ENCODE assay signal across 1 cellular context in genomic region chr14:104040539-104040938, GRCh38.
TF ChIP-seq lines count a peak whose summit lies in the region.

No MANE protein-coding gene starts in this region.

TF ChIP-seq in WTC11, 78 proteins besides CTCF, POLR2A, EP300 and RAD21 (continued from another document):
- no peak for TF ChIP-seq HMGXB4 (CRISPR knock-in tag; IDR thresholded peaks at IDR 0.05)
- TF ChIP-seq PREB (CRISPR knock-in tag; IDR thresholded peaks at IDR 0.05; ENCODE audit: borderline replicate concordance): no peak
- TF ChIP-seq RORB (CRISPR knock-in tag; IDR thresholded peaks at IDR 0.05): no peak
- no peak for TF ChIP-seq JAZF1 (CRISPR knock-in tag; IDR thresholded peaks at IDR 0.05)
- TF ChIP-seq ZNF532 (CRISPR knock-in tag; IDR thresholded peaks at IDR 0.05; ENCODE audit: borderline replicate concordance): no peak
